In genomic region chr11:64285885-64286800, GRCh38 we compare ENCODE assay signal across 7 cellular contexts. TPM values are rescaled to one million over a fixed set of nuclear protein-coding genes. Genes with fewer than 3 reads are reported as not detected.
DNase-seq lines count a peak whose midpoint lies in the region; ATAC-seq and TF ChIP-seq lines count a peak whose summit lies in the region.
"Had no signal": no experiment of that assay in that cellular context is flagged by ENCODE, and none has a peak within 500 bp of the region (broad histone marks: within the 10 kb centered on the region; RNA-seq: fewer than 3 reads in every experiment).

No MANE protein-coding gene starts in this region.

- 40 to 61% methylated on average over 16 to 27 of the region's 40 CpGs for WGBS in thyroid gland, 2 donors

- peak overlapping the region in 2 of 3 donors; percentile 88 to 91 for H3K4me3 ChIP-seq in thyroid gland (replicated peaks in 1 of 3)

- no peaks in the 10 kb centered on the region for H3K9me3 ChIP-seq in thyroid gland

- no peak for DNase-seq in HFFc6
- no peak for DNase-seq in RWPE1 (ENCODE audit: low spot score)
- no peak for DNase-seq in glutamatergic neuron
- peak; percentile 40 to 42 for DNase-seq in thyroid gland
- no peak for DNase-seq in NCI-H187 treated with DMSO at 0.1 percent for 48 hours (lab: John Stamatoyannopoulos, UW)

- peaks cover 9 to 25% of the 10 kb centered on the region in 2 donors for H3K4me1 ChIP-seq in thyroid gland

- peak overlapping the region; percentile 83 for H3K4me3 Mint-ChIP-seq in HFFc6
- H3K4me3 Mint-ChIP-seq in glutamatergic neuron (ENCODE audit: unreplicated experiment): peak overlapping the region; percentile 86

- no peaks in the 10 kb centered on the region for H3K9me3 Mint-ChIP-seq in HFFc6
- H3K9me3 Mint-ChIP-seq in glutamatergic neuron (ENCODE audit: unreplicated experiment): peaks cover 8% of the 10 kb centered on the region

- H3K4me1 Mint-ChIP-seq in HFFc6 (ENCODE audit: low read depth) (peaks cover 21% of the 10 kb centered on the region), glutamatergic neuron (ENCODE audit: low read depth, unreplicated experiment) (peaks cover 10% of the 10 kb centered on the region)

- H3K27ac ChIP-seq in RWPE1 (peak overlapping the region; percentile 97), thyroid gland (peak overlapping the region; percentile 83 to 91 (median 90))

- no peak for ATAC-seq in GM21786 (IDR thresholded peaks at IDR 0.05; ENCODE audit: unreplicated experiment)

- no peaks in the 10 kb centered on the region for H3K36me3 ChIP-seq in thyroid gland

- H3K36me3 Mint-ChIP-seq in HFFc6 (ENCODE audit: low read depth) (peaks cover 6% of the 10 kb centered on the region), glutamatergic neuron (ENCODE audit: unreplicated experiment) (peaks cover 5% of the 10 kb centered on the region)

- TF ChIP-seq POLR2A in thyroid gland (IDR thresholded peaks at IDR 0.05): no peak

- peaks cover 15% of the 10 kb centered on the region for H3K27me3 Mint-ChIP-seq in HFFc6 (ENCODE audit: insufficient read depth)
- H3K27me3 Mint-ChIP-seq in glutamatergic neuron (ENCODE audit: unreplicated experiment): peaks cover 8% of the 10 kb centered on the region

- POLR2A ChIA-PET in RWPE1 (lab: Yijun Ruan, JAX; ENCODE audit: low non-redundant PET): no interaction called here

- intact Hi-C loops in thyroid gland (cut with DNase I): no loop called here

- H3K27ac Mint-ChIP-seq in HFFc6 (peak overlapping the region; percentile 68), glutamatergic neuron (ENCODE audit: unreplicated experiment) (peak overlapping the region; percentile 65)

- CTCF ChIA-PET in RWPE1 (lab: Yijun Ruan, JAX): interaction anchor here (0.7 to 1.1 kb wide), 3 partner anchors 15 to 167 kb away, joined by 3 to 5 read pairs (median 4); no protein-coding TSS in a partner anchor

- peak; percentile 40; the same call in 1 of the 2 replicates for TF ChIP-seq CTCF in HFFc6 (IDR thresholded peaks at IDR 0.05)
- TF ChIP-seq CTCF in RWPE1 (conservative IDR thresholded peaks at IDR 0.05; ENCODE audit: low read depth): no peak
- no peak for TF ChIP-seq CTCF in glutamatergic neuron (IDR thresholded peaks at IDR 0.05; ENCODE audit: partially characterized antibody, unreplicated experiment)
- no peak for TF ChIP-seq CTCF in thyroid gland (IDR thresholded peaks at IDR 0.05)

- H3K27me3 ChIP-seq in thyroid gland: no peaks in the 10 kb centered on the region

RNA-seq across cellular contexts. Expression of gene GPR137, which starts 0.5 kb away (rescaled TPM):
- 10 to 100 TPM; 27.9 to 42.1 (median 34.7) TPM for total RNA-seq in HFFc6 (2021; fragmentation: NEBNext Ultra II Directional; extraction: Animal tissue kit (Norgen Biotek cat#: 25700))
- 52.5 TPM for total RNA-seq in glutamatergic neuron (ENCODE audit: unreplicated experiment)
- total RNA-seq in thyroid gland: 10 to 100 TPM; 14.9 to 46.9 (median 33.8) TPM

RNA-seq across cellular contexts. Expression of gene BAD, which starts 1.7 kb away (rescaled TPM):
- total RNA-seq in HFFc6 (2021; fragmentation: NEBNext Ultra II Directional; extraction: Animal tissue kit (Norgen Biotek cat#: 25700)): 10 to 100 TPM; 65.9 to 75.0 (median 68.8) TPM
- total RNA-seq in glutamatergic neuron (ENCODE audit: unreplicated experiment) (47.0 TPM), thyroid gland (100 to 1,000 TPM in 3 of 4 donors, 10 to 100 TPM in 1; 79.0 to 239 (median 148) TPM)

RNA-seq across cellular contexts. Expression of gene KCNK4, which starts 5.0 kb away (rescaled TPM):
- under 1 TPM in 1 of 6 experiments, not detected in 5; 0.14 TPM for total RNA-seq in HFFc6 (2021; fragmentation: NEBNext Ultra II Directional; extraction: Animal tissue kit (Norgen Biotek cat#: 25700))
- total RNA-seq in glutamatergic neuron (ENCODE audit: unreplicated experiment) (0.47 TPM), thyroid gland (not detected)
- total RNA-seq: glomerular endothelial cell had no signal

RNA-seq across cellular contexts. Expression of gene CATSPERZ, which starts 14.0 kb away (rescaled TPM):
- total RNA-seq in HFFc6 (2021; fragmentation: NEBNext Ultra II Directional; extraction: Animal tissue kit (Norgen Biotek cat#: 25700)): under 1 TPM in 1 of 6 experiments, not detected in 5; 0.31 TPM
- total RNA-seq in glutamatergic neuron (ENCODE audit: unreplicated experiment) (not detected), thyroid gland (1 to 10 TPM in 2 of 4 donors, not detected in 2; 1.0 to 3.1 TPM)
- total RNA-seq: glomerular endothelial cell had no signal

RNA-seq across cellular contexts. Expression of gene ESRRA, which starts 19.2 kb away (rescaled TPM):
- total RNA-seq in HFFc6 (2021; fragmentation: NEBNext Ultra II Directional; extraction: Animal tissue kit (Norgen Biotek cat#: 25700)): 10 to 100 TPM; 18.9 to 25.0 (median 21.7) TPM
- 69.9 TPM for total RNA-seq in glutamatergic neuron (ENCODE audit: unreplicated experiment)
- total RNA-seq in thyroid gland: 10 to 100 TPM; 42.8 to 71.6 (median 58.3) TPM

Comparison
In these comparisons a context has a peak if more than half of its experiments do, and no peak if none do; other contexts are left out.
1. DNase-seq: peak in thyroid gland (2 of 2); none in HFFc6 (single experiment), RWPE1 (single experiment), glutamatergic neuron (single experiment) and NCI-H187 treated with DMSO at 0.1 percent for 48 hours (single experiment).